12 cellular contexts compared by ENCODE assay signal in genomic region chr1:12405325-12406217, GRCh38.
DNase-seq lines count a peak whose midpoint lies in the region; ATAC-seq and TF ChIP-seq lines count a peak whose summit lies in the region.
"Had no signal": no experiment of that assay in that cellular context is flagged by ENCODE, and none has a peak within 500 bp of the region (broad histone marks: within the 10 kb centered on the region; RNA-seq: fewer than 3 reads in every experiment).

No MANE protein-coding gene starts in this region.

- no peak overlapping the region for H3K27ac ChIP-seq in GM23338 (ENCODE audit: low read depth)
- peak overlapping the region in 9 of 10 donors; percentile 7 to 78 (median 67) for H3K27ac ChIP-seq in heart right ventricle

- no peaks in the 10 kb centered on the region for H3K79me2 ChIP-seq in GM23338 (replicated peaks; ENCODE audit: insufficient read depth)

- no peaks in the 10 kb centered on the region for H3K9me2 ChIP-seq in GM23338 (ENCODE audit: insufficient read depth)

- H3K4me2 ChIP-seq in GM23338: no peak overlapping the region

- no peak overlapping the region for H2AFZ ChIP-seq in GM23338

- peaks cover 22% of the 10 kb centered on the region for H3K36me3 Mint-ChIP-seq in GM23338 (ENCODE audit: low read depth)
- peaks cover 41% of the 10 kb centered on the region for H3K36me3 Mint-ChIP-seq in activated naive CD8-positive, alpha-beta T cell treated with anti-CD3 and anti-CD28 coated beads for 36 hours

- 58 to 59% methylated on average over 9 of the region's 9 CpGs for WGBS in heart right ventricle, 2 donors

- H3K4me3 ChIP-seq in GM23338 (no peak overlapping the region), heart right ventricle (no peak overlapping the region)

- H3K9me3 Mint-ChIP-seq in GM23338: peaks cover 8% of the 10 kb centered on the region
- H3K9me3 Mint-ChIP-seq in activated naive CD8-positive, alpha-beta T cell treated with anti-CD3 and anti-CD28 coated beads for 36 hours: peaks cover 8% of the 10 kb centered on the region
- peaks cover 9 to 10% of the 10 kb centered on the region in 2 donors for H3K9me3 Mint-ChIP-seq in stimulated activated naive CD8-positive, alpha-beta T cell treated with anti-CD3 and anti-CD28 coated beads, Interleukin-15, amount 100 ng/mL, for 72 hours

- peak; percentile 10 to 49; a peak in 2 of 4 replicates for TF ChIP-seq CTCF in GM23338 (conservative IDR thresholded peaks at IDR 0.05; ENCODE audit: low read depth in 2 of 2)
- peak in 2 of 9 donors; percentile 7 to 15 for TF ChIP-seq CTCF in heart right ventricle (IDR thresholded peaks at IDR 0.05)
- no peak for TF ChIP-seq CTCF in GM20000 (IDR thresholded peaks at IDR 0.05; ENCODE audit: extremely low read depth, missing control alignments)

- DNase-seq in GM23338 (ENCODE audit: low spot score) (peak; percentile 63), heart right ventricle (no peak), sciatic nerve (ENCODE audit: low spot score) (peak; percentile 75), GM20000 (ENCODE audit: low spot score) (no peak)
- DNase-seq in activated naive CD8-positive, alpha-beta T cell treated with anti-CD3 and anti-CD28 coated beads for 36 hours: no peak
- no peak for DNase-seq in stimulated activated CD4-positive, alpha-beta T cell treated with anti-CD3 and anti-CD28 coated beads, Interleukin-4, amount 100 ng/mL, for 4 hours
- no peak for DNase-seq in stimulated activated naive CD8-positive, alpha-beta T cell treated with anti-CD3 and anti-CD28 coated beads, Interleukin-15, amount 100 ng/mL, for 72 hours
- DNase-seq: NCI-H1436 had no signal

- no peak overlapping the region for H3K27ac Mint-ChIP-seq in GM23338
- peak overlapping the region; percentile 36 for H3K27ac Mint-ChIP-seq in activated naive CD8-positive, alpha-beta T cell treated with anti-CD3 and anti-CD28 coated beads for 36 hours
- H3K27ac Mint-ChIP-seq in stimulated activated naive CD8-positive, alpha-beta T cell treated with anti-CD3 and anti-CD28 coated beads, Interleukin-15, amount 100 ng/mL, for 72 hours: no peak overlapping the region

- H3K4me1 Mint-ChIP-seq in GM23338: peaks cover 11% of the 10 kb centered on the region; the same call in 2 of the 3 replicates
- H3K4me1 Mint-ChIP-seq in activated naive CD8-positive, alpha-beta T cell treated with anti-CD3 and anti-CD28 coated beads for 36 hours: peaks cover 37% of the 10 kb centered on the region
- peaks cover 44% of the 10 kb centered on the region for H3K4me1 Mint-ChIP-seq in stimulated activated naive CD8-positive, alpha-beta T cell treated with anti-CD3 and anti-CD28 coated beads, Interleukin-15, amount 100 ng/mL, for 72 hours
- H3K4me1 Mint-ChIP-seq: central memory CD8-positive, alpha-beta T cell had no signal

- intact Hi-C loops in heart right ventricle (cut with DNase I): loop anchor here in 9 of 10 donors (2.0 to 10.0 kb wide), 5 partner anchors 57 to 219 kb away; partner anchors contain the start of gene DHRS3 (in 4 of the 9)
- intact Hi-C loops in sciatic nerve (cut with DNase I): no loop called here

- H3K9me3 ChIP-seq in heart right ventricle: peaks cover 0 to 6% (median 0%) of the 10 kb centered on the region in 11 donors

- no peak overlapping the region for H3K4me3 Mint-ChIP-seq in GM23338
- H3K4me3 Mint-ChIP-seq in activated naive CD8-positive, alpha-beta T cell treated with anti-CD3 and anti-CD28 coated beads for 36 hours: no peak overlapping the region
- H3K4me3 Mint-ChIP-seq in stimulated activated naive CD8-positive, alpha-beta T cell treated with anti-CD3 and anti-CD28 coated beads, Interleukin-15, amount 100 ng/mL, for 72 hours: peak overlapping the region in 1 of 2 donors; percentile 11
- H3K4me3 Mint-ChIP-seq: central memory CD8-positive, alpha-beta T cell; natural killer cell treated with Interleukin-12 subunit alpha and Interleukin-12 subunit beta and Interleukin-15 and Interleukin-18, amount 100 ng/mL, for 72 hours; stimulated activated naive CD8-positive, alpha-beta T cell treated with anti-CD3 and anti-CD28 coated beads, Interleukin-15, Interleukin-2, amounts not matched to agents 100 ng/mL and 50 ng/mL, for 24 hours had no signal

- no peaks in the 10 kb centered on the region for H3K27me3 Mint-ChIP-seq in GM23338 (ENCODE audit: insufficient read depth, low read depth, poor library complexity)
- no peaks in the 10 kb centered on the region for H3K27me3 Mint-ChIP-seq in activated naive CD8-positive, alpha-beta T cell treated with anti-CD3 and anti-CD28 coated beads for 36 hours
- H3K27me3 Mint-ChIP-seq in stimulated activated naive CD8-positive, alpha-beta T cell treated with anti-CD3 and anti-CD28 coated beads, Interleukin-15, amount 100 ng/mL, for 72 hours: no peaks in the 10 kb centered on the region
- H3K27me3 Mint-ChIP-seq: central memory CD8-positive, alpha-beta T cell; natural killer cell treated with Interleukin-12 subunit alpha and Interleukin-12 subunit beta and Interleukin-15 and Interleukin-18, amount 100 ng/mL, for 72 hours; stimulated activated naive CD8-positive, alpha-beta T cell treated with anti-CD3 and anti-CD28 coated beads, Interleukin-15, Interleukin-2, amounts not matched to agents 100 ng/mL and 50 ng/mL, for 24 hours had no signal

- no peaks in the 10 kb centered on the region for H3F3A ChIP-seq in GM23338 (replicated peaks; ENCODE audit: low read depth)

- no peaks in the 10 kb centered on the region for H4K20me1 ChIP-seq in GM23338 (replicated peaks; ENCODE audit: insufficient read depth)

- H3K27me3 ChIP-seq in GM23338 (ENCODE audit: insufficient read depth) (no peaks in the 10 kb centered on the region), heart right ventricle (no peaks in the 10 kb centered on the region)

- peaks cover 6% of the 10 kb centered on the region; the same call in 1 of the 2 replicates for H3K36me3 ChIP-seq in GM23338 (ENCODE audit: insufficient read depth)
- H3K36me3 ChIP-seq in heart right ventricle: peaks cover 0 to 69% (median 20%) of the 10 kb centered on the region in 9 donors

- H3K4me1 ChIP-seq in GM23338 (ENCODE audit: insufficient read depth) (0 out of 2 replicates have a peak, but pooled peaks cover 5% of the 10 kb centered on the region), heart right ventricle (peaks cover 16 to 54% (median 43%) of the 10 kb centered on the region in 9 donors)

- ATAC-seq in GM23338 (peak; percentile 83), heart right ventricle (peak in 7 of 8 donors; percentile 9 to 56 (median 20)), sciatic nerve (peak; percentile 76), GM21619 (IDR thresholded peaks at IDR 0.05; ENCODE audit: unreplicated experiment) (no peak)
- ATAC-seq in stimulated activated naive CD8-positive, alpha-beta T cell treated with anti-CD3 and anti-CD28 coated beads, Interleukin-15, amount 100 ng/mL, for 72 hours: no peak
- ATAC-seq: natural killer cell treated with Interleukin-12 subunit alpha and Interleukin-12 subunit beta and Interleukin-15 and Interleukin-18, amount 100 ng/mL, for 72 hours had no signal

TF ChIP-seq in GM23338, 12 proteins besides CTCF, POLR2A, EP300 and RAD21 (continues in another document):
- no peak for TF ChIP-seq CREB1 (CRISPR knock-in tag; IDR thresholded peaks at IDR 0.05; ENCODE audit: low read depth)

Comparison
In these comparisons a context has a peak if more than half of its experiments do, and no peak if none do; other contexts are left out.
1. ATAC-seq: peak in GM23338 (single experiment), heart right ventricle (7 of 8) and sciatic nerve (single experiment); none in stimulated activated naive CD8-positive, alpha-beta T cell treated with anti-CD3 and anti-CD28 coated beads, Interleukin-15, amount 100 ng/mL, for 72 hours (single experiment) and GM21619 (single experiment).
2. DNase-seq: peak in GM23338 (single experiment) and sciatic nerve (single experiment); none in activated naive CD8-positive, alpha-beta T cell treated with anti-CD3 and anti-CD28 coated beads for 36 hours (single experiment), heart right ventricle (0 of 2), stimulated activated CD4-positive, alpha-beta T cell treated with anti-CD3 and anti-CD28 coated beads, Interleukin-4, amount 100 ng/mL, for 4 hours (0 of 2), GM20000 (single experiment) and stimulated activated naive CD8-positive, alpha-beta T cell treated with anti-CD3 and anti-CD28 coated beads, Interleukin-15, amount 100 ng/mL, for 72 hours (0 of 2).